Comparison of ENCODE assay signal across 8 cellular contexts in genomic region chr5:1479581-1480188, GRCh38. TPM values are rescaled to one million over a fixed set of nuclear protein-coding genes. Genes with fewer than 3 reads are reported as not detected.
A peak's percentile ranks its signal among the peaks of the same experiment; 100 is the strongest.
DNase-seq lines count a peak whose midpoint lies in the region; ATAC-seq and TF ChIP-seq lines count a peak whose summit lies in the region.

No MANE protein-coding gene starts in this region.

- H3K9me2 ChIP-seq in PC-9 (ENCODE audit: insufficient read depth) = no peaks in the 10 kb centered on the region

- CTCF ChIA-PET in PC-9 (lab: Charles Lee) = interaction anchor here (0.6 to 1.0 kb wide), 2 partner anchors 72 to 121 kb away, joined by 3 to 5 read pairs; no protein-coding TSS in a partner anchor

- POLR2A ChIA-PET in PC-9 (lab: Charles Lee; ENCODE audit: unreplicated experiment) = interaction anchor here (0.6 to 0.7 kb wide), 3 partner anchors 25 to 79 kb away, joined by 3 to 38 read pairs (median 3); no protein-coding TSS in a partner anchor

- H2AFZ ChIP-seq in PC-9 = no peak overlapping the region

- no peaks in the 10 kb centered on the region for H3K9me3 ChIP-seq in PC-9 (ENCODE audit: insufficient read depth, low read depth)

- ATAC-seq in GM18870 (IDR thresholded peaks at IDR 0.05; ENCODE audit: unreplicated experiment) = no peak

- H4K20me1 ChIP-seq in PC-9 (ENCODE audit: insufficient read depth) = peaks cover 20% of the 10 kb centered on the region

- no peak overlapping the region for H3K27ac ChIP-seq in PC-9

- peak; percentile 85 for TF ChIP-seq CTCF in PC-9 (conservative IDR thresholded peaks at IDR 0.05)

- no peak overlapping the region for H3K4me2 ChIP-seq in PC-9

- H3K79me2 ChIP-seq in PC-9 (ENCODE audit: low read depth) = no peaks in the 10 kb centered on the region

- no peaks in the 10 kb centered on the region for H3K27me3 ChIP-seq in PC-9 (ENCODE audit: insufficient read depth, low read depth)

- H3K4me3 ChIP-seq in PC-9 = no peak overlapping the region

- H3F3A ChIP-seq in PC-9 (ENCODE audit: insufficient read depth, low read depth) = no peaks in the 10 kb centered on the region; the same call in 1 of the 2 replicates

- DNase-seq in activated effector memory CD4-positive, alpha-beta T cell treated with anti-CD3 and anti-CD28 coated beads, Interleukin-2, amount 50 U/mL, for 16 hours = peak; percentile 77
- no peak for DNase-seq in activated effector memory CD4-positive, alpha-beta T cell treated with Interleukin-2 at 50 U/mL for 16 hours
- DNase-seq in PC-9 (peak in 1 of 2 experiments; percentile 45), astrocyte of the hippocampus (ENCODE audit: low read depth, low spot score) (peak; percentile 57), islet precursor cell (peak; percentile 66), NCI-H226 (no peak)
- DNase-seq in stimulated activated CD4-positive, alpha-beta T cell treated with anti-CD3 and anti-CD28 coated beads, TNF-alpha, amount 100 ng/mL, for 4 hours (ENCODE audit: low read depth in 3 of 3) = peak in 2 of 3 experiments; percentile 23 to 28

- peaks cover 8% of the 10 kb centered on the region for H3K36me3 ChIP-seq in PC-9 (ENCODE audit: low read depth)

- no peaks in the 10 kb centered on the region for H3K4me1 ChIP-seq in PC-9 (replicated peaks; ENCODE audit: insufficient read depth)

- no TSS peak for BruUV-seq in PC-9 (replicated peaks; lab: Mats Ljungman, UMichigan)

- intact Hi-C loops in PC-9 (cut with micrococcal nuclease; ENCODE audit: unreplicated experiment) = loop anchor here (2.0 kb wide), 2 partner anchors 121 to 161 kb away; no protein-coding TSS in a partner anchor

RNA-seq across cellular contexts. Expression of gene SLC6A3, which starts 34.4 kb away (rescaled TPM):
- total RNA-seq in PC-9 (2021) = not detected in 2 replicates

RNA-seq across cellular contexts. Expression of gene LPCAT1, which starts 44.1 kb away (rescaled TPM):
- 90.6 and 96.1 TPM in 2 replicates for total RNA-seq in PC-9 (2021)

Comparison
In these comparisons a context has a peak if more than half of its experiments do, and no peak if none do; other contexts are left out.
1. DNase-seq: peak in activated effector memory CD4-positive, alpha-beta T cell treated with anti-CD3 and anti-CD28 coated beads, Interleukin-2, amount 50 U/mL, for 16 hours (single experiment), astrocyte of the hippocampus (single experiment), islet precursor cell (single experiment) and stimulated activated CD4-positive, alpha-beta T cell treated with anti-CD3 and anti-CD28 coated beads, TNF-alpha, amount 100 ng/mL, for 4 hours (2 of 3); none in activated effector memory CD4-positive, alpha-beta T cell treated with Interleukin-2 at 50 U/mL for 16 hours (single experiment) and NCI-H226 (single experiment).